8 cellular contexts compared by ENCODE assay signal in genomic region chr2:115208493-115209164, GRCh38.
"Had no signal": no experiment of that assay in that cellular context is flagged by ENCODE, and none has a peak within 500 bp of the region (broad histone marks: within the 10 kb centered on the region; RNA-seq: fewer than 3 reads in every experiment).

No MANE protein-coding gene starts in this region.

- FAIRE-seq: G401.6, GM12878, GM12891, GM12892, GM18507, GM19239 had no signal

- ATAC-seq: GM12878 had no signal

- DNase-seq: GDM1, GF-D8 had no signal

- H3K4me3 ChIP-seq: GM12878 had no signal
